Comparison of ENCODE assay signal across 8 cellular contexts in genomic region chr2:237432484-237433092, GRCh38. TPM values are rescaled to one million over a fixed set of nuclear protein-coding genes. Genes with fewer than 3 reads are reported as not detected.
DNase-seq lines count a peak whose midpoint lies in the region; FAIRE-seq and TF ChIP-seq lines count a peak whose summit lies in the region.

No MANE protein-coding gene starts in this region.

- TF ChIP-seq CTCF in epithelial cell of esophagus (IDR thresholded peaks at IDR 0.05; ENCODE audit: insufficient read depth, low read depth, low read length, missing control alignments) = no peak
- TF ChIP-seq CTCF in D721Med (IDR thresholded peaks at IDR 0.05; ENCODE audit: insufficient read depth, missing control alignments) = no peak

- DNase-seq in H54 (ENCODE audit: insufficient read length, low spot score) = peak; percentile 74
- DNase-seq in activated CD4-positive, alpha-beta T cell treated with anti-CD3 and anti-CD28 coated beads, Interleukin-2, amount 50 U/mL, for 48 hours = peak; percentile 90 to 93
- DNase-seq in epithelial cell of esophagus (ENCODE audit: low read depth) = peak; percentile 93
- DNase-seq in stimulated activated CD4-positive, alpha-beta T cell treated with anti-CD3 and anti-CD28 coated beads, Interleukin-1b, Interleukin-23, amount 100 ng/mL, for 24 hours (ENCODE audit: low read depth in 4 of 4, low spot score in 1 of 4) = peak; percentile 43 to 86 (median 62)
- no peak for DNase-seq in Ammon's horn (ENCODE audit: low spot score)
- no peak for DNase-seq in cerebellum (ENCODE audit: low spot score)
- no peak for DNase-seq in GDM1 (lab: John Stamatoyannopoulos, UW)
- DNase-seq in D721Med (ENCODE audit: insufficient read length, low spot score) = no peak

- no peak overlapping the region for H3K4me3 ChIP-seq in epithelial cell of esophagus (ENCODE audit: low read length)

- peak; percentile 57 for FAIRE-seq in H54 (lab: Jason Lieb, UNC)
- FAIRE-seq in D721Med (lab: Jason Lieb, UNC) = no peak

- TF ChIP-seq POLR2A in H54 (IDR thresholded peaks at IDR 0.05; ENCODE audit: low read depth, low read length) = peak; percentile 66

RNA-seq across cellular contexts. Expression of gene COL6A3, which starts 18.6 kb away (rescaled TPM):
- 59.6 TPM for total RNA-seq in cerebellum

RNA-seq across cellular contexts. Expression of gene MLPH, which starts 54.5 kb away (rescaled TPM):
- 1.2 TPM for total RNA-seq in cerebellum

Comparison
In these comparisons a context has a peak if more than half of its experiments do, and no peak if none do; other contexts are left out.
1. DNase-seq: peak in H54 (single experiment), activated CD4-positive, alpha-beta T cell treated with anti-CD3 and anti-CD28 coated beads, Interleukin-2, amount 50 U/mL, for 48 hours (2 of 2), epithelial cell of esophagus (single experiment) and stimulated activated CD4-positive, alpha-beta T cell treated with anti-CD3 and anti-CD28 coated beads, Interleukin-1b, Interleukin-23, amount 100 ng/mL, for 24 hours (4 of 4); none in Ammon's horn (single experiment), cerebellum (single experiment), GDM1 (single experiment) and D721Med (single experiment).